In the genomic region with DNA sequence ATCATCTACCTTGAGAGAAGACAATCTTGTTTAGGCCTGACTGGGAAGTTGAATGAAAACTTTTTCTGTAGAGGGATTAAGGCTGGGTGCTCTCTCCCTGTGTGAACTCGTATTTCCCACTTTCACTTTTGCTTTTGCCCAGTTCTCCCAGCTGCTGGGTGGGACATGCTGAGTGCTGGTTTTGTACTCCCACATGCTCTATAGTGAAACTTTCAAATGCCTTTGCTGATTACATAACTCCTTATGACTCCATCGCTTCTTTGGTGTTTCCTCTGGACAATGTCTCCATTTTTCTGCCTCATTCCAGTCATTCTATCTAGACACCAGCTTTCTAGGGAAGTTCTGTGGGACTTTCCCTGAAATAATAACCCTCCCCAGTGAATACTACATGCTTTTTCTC, we compare ENCODE assay signal across 8 cellular contexts.
DNase-seq lines count a peak whose midpoint lies in the region; TF ChIP-seq lines count a peak whose summit lies in the region.

No MANE protein-coding gene starts in this region.

- H3K9me3 ChIP-seq in GM23248 (ENCODE audit: low read depth) (no peaks in the 10 kb centered on the region), OCI-LY3 (ENCODE audit: insufficient read depth, low read length) (no peaks in the 10 kb centered on the region), stomach smooth muscle (ENCODE audit: control insufficient read depth in 2 of 2, low read length in 2 of 2) (no peaks in the 10 kb centered on the region)

- no peaks in the 10 kb centered on the region for H3K79me2 ChIP-seq in GM23248 (ENCODE audit: insufficient read depth)
- H3K79me2 ChIP-seq in OCI-LY3 (ENCODE audit: low read length) = no peaks in the 10 kb centered on the region

- no peak for TF ChIP-seq CTCF in OCI-LY3 (IDR thresholded peaks at IDR 0.05; ENCODE audit: low read depth, low read length)
- TF ChIP-seq CTCF in foreskin fibroblast (IDR thresholded peaks at IDR 0.05; ENCODE audit: low read depth, low read length) = no peak

- WGBS in GM23248 (ENCODE audit: low coverage in 1 of 2, low lambda C conversion rate in 2 of 2, missing lambda C conversion rate in 2 of 2), 2 experiments = 17 to 20% methylated on average over 2 of the region's 2 CpGs

- H3K27me3 ChIP-seq in GM23248 (replicated peaks; ENCODE audit: insufficient read depth) = no peaks in the 10 kb centered on the region
- H3K27me3 ChIP-seq in OCI-LY3 (ENCODE audit: low read depth, low read length) = no peaks in the 10 kb centered on the region
- no peaks in the 10 kb centered on the region for H3K27me3 ChIP-seq in stomach smooth muscle (ENCODE audit: control insufficient read depth in 1 of 2, insufficient read depth in 2 of 2, low read length in 2 of 2)

- peak overlapping the region; percentile 32; the same call in 1 of the 2 replicates for H2AFZ ChIP-seq in GM23248
- H2AFZ ChIP-seq in OCI-LY3 (ENCODE audit: low read depth, low read length) = no peak overlapping the region

- H3K9ac ChIP-seq in GM23248 (no peak overlapping the region), OCI-LY3 (ENCODE audit: low read length) (no peak overlapping the region), stomach smooth muscle (ENCODE audit: low read length in 2 of 2) (no peak overlapping the region)

- H3K9me2 ChIP-seq in GM23248 (ENCODE audit: insufficient read depth) = no peaks in the 10 kb centered on the region

- H3K4me3 ChIP-seq in GM23248 (peak overlapping the region; percentile 48), OCI-LY3 (ENCODE audit: low read length) (0 out of 2 replicates have a peak overlapping the region, but pooled peaks have one; percentile 11), foreskin fibroblast (ENCODE audit: low read depth in 1 of 2, low read length in 2 of 2) (peak overlapping the region in 1 of 2 donors; percentile 21), stomach smooth muscle (ENCODE audit: low read length in 2 of 2) (peak overlapping the region; percentile 33 to 66)

- H3K4me1 ChIP-seq in GM23248 (ENCODE audit: insufficient read depth) (peaks cover 10% of the 10 kb centered on the region), OCI-LY3 (ENCODE audit: low read length) (peaks cover 7% of the 10 kb centered on the region), stomach smooth muscle (ENCODE audit: control insufficient read depth, insufficient read depth, low read length) (peaks cover 8% of the 10 kb centered on the region)

- H3F3A ChIP-seq in GM23248 (ENCODE audit: insufficient read depth) = peaks cover 12% of the 10 kb centered on the region; the same call in 1 of the 2 replicates

- no peak overlapping the region for H3K27ac ChIP-seq in GM23248
- no peak overlapping the region for H3K27ac ChIP-seq in OCI-LY3 (ENCODE audit: low read length)
- no peak overlapping the region for H3K27ac ChIP-seq in stomach smooth muscle (ENCODE audit: low read length)

- no peaks in the 10 kb centered on the region for H3K36me3 ChIP-seq in GM23248 (ENCODE audit: low read depth)
- no peaks in the 10 kb centered on the region for H3K36me3 ChIP-seq in OCI-LY3 (replicated peaks; ENCODE audit: low read depth, low read length)
- no peaks in the 10 kb centered on the region for H3K36me3 ChIP-seq in stomach smooth muscle (ENCODE audit: control insufficient read depth in 2 of 2, insufficient read depth in 2 of 2, low read length in 2 of 2)

- DNase-seq in G401 (ENCODE audit: low spot score) (peak; percentile 3), GM23248 (peak; percentile 72), foreskin fibroblast (peak; percentile 34 to 61), inferior parietal cortex (ENCODE audit: extremely low spot score) (no peak), NCI-H748 treated with DMSO at 0.1 percent for 48 hours (lab: John Stamatoyannopoulos, UW) (no peak), NCI-H1417 treated with DMSO at 0.1 percent for 48 hours (lab: John Stamatoyannopoulos, UW) (no peak)

- in situ Hi-C loops in G401 (cut with HindIII; ENCODE audit: low sequenced_read_pairs) (no loop called here), GM23248 (cut with MboI) (no loop called here)

- H4K20me1 ChIP-seq in GM23248 (ENCODE audit: insufficient read depth) (no peaks in the 10 kb centered on the region), OCI-LY3 (ENCODE audit: insufficient read depth, low read length) (no peaks in the 10 kb centered on the region)

- H3K4me2 ChIP-seq in GM23248 (ENCODE audit: unreplicated experiment) = peak overlapping the region; percentile 37
- peak overlapping the region; percentile 32 for H3K4me2 ChIP-seq in OCI-LY3 (ENCODE audit: low read length)

Comparison
In these comparisons a context has a peak if more than half of its experiments do, and no peak if none do; other contexts are left out.
1. DNase-seq: peak in G401 (single experiment), GM23248 (single experiment) and foreskin fibroblast (2 of 2); none in inferior parietal cortex (single experiment), NCI-H748 treated with DMSO at 0.1 percent for 48 hours (single experiment) and NCI-H1417 treated with DMSO at 0.1 percent for 48 hours (single experiment).